Comparison of ENCODE assay signal across 10 cellular contexts in genomic region chr17:44910231-44911106, GRCh38. TPM values are rescaled to one million over a fixed set of nuclear protein-coding genes. Genes with fewer than 3 reads are reported as not detected.
DNase-seq lines count a peak whose midpoint lies in the region; ATAC-seq, FAIRE-seq and TF ChIP-seq lines count a peak whose summit lies in the region.
"Had no signal": no experiment of that assay in that cellular context is flagged by ENCODE, and none has a peak within 500 bp of the region (broad histone marks: within the 10 kb centered on the region; RNA-seq: fewer than 3 reads in every experiment).

No MANE protein-coding gene starts in this region.

- FAIRE-seq in GM12892 (lab: Jason Lieb, UNC) = no peak
- FAIRE-seq: colon had no signal

- H3K18ac ChIP-seq in IMR-90 (ENCODE audit: low read depth, low read length) (no peak overlapping the region), neuronal stem cell (ENCODE audit: low read length) (no peak overlapping the region)

- H3K4me3 Mint-ChIP-seq in endodermal cell = peak overlapping the region; percentile 49

- peak overlapping the region; percentile 57; the same call in 2 of the 3 replicates for H2BK15ac ChIP-seq in IMR-90 (ENCODE audit: low read depth, low read length)
- peak overlapping the region; percentile 12 for H2BK15ac ChIP-seq in neuronal stem cell (ENCODE audit: low read length)

- TF ChIP-seq CTCF in IMR-90 (conservative IDR thresholded peaks at IDR 0.05; ENCODE audit: low read depth, low read length) = no peak
- no peak for TF ChIP-seq CTCF in endodermal cell (conservative IDR thresholded peaks at IDR 0.05)

- H2AK9ac ChIP-seq in IMR-90 (replicated peaks; ENCODE audit: low read depth, low read length, poor library complexity) = peak overlapping the region; percentile 93

- H3K9me3 ChIP-seq in IMR-90 (ENCODE audit: control insufficient read depth, insufficient read depth, low read length) (no peaks in the 10 kb centered on the region), endodermal cell (ENCODE audit: control insufficient read depth, low read length) (no peaks in the 10 kb centered on the region), neuronal stem cell (replicated peaks in 1 of 2; ENCODE audit: control insufficient read depth in 2 of 2, insufficient read depth in 1 of 2, low read depth in 1 of 2, low read length in 2 of 2) (no peaks in the 10 kb centered on the region)

- peaks cover 0 to 12% of the 10 kb centered on the region in 2 experiments; a peak in 2 of 4 replicates for H3K79me1 ChIP-seq in IMR-90 (ENCODE audit: low read depth in 1 of 2, low read length in 2 of 2)
- H3K79me1 ChIP-seq in neuronal stem cell (ENCODE audit: low read depth, low read length) = no peaks in the 10 kb centered on the region

- ATAC-seq in IMR-90 (ENCODE audit: low read depth) (no peak), HG02884 (IDR thresholded peaks at IDR 0.05; ENCODE audit: unreplicated experiment) (no peak)

- peak overlapping the region; percentile 6 to 82; a peak in 1 of 4 replicates for H4K8ac ChIP-seq in IMR-90 (ENCODE audit: low read depth in 2 of 2, low read length in 2 of 2)
- H4K8ac ChIP-seq in neuronal stem cell (ENCODE audit: low read depth, low read length) = no peak overlapping the region

- H3K4me3 ChIP-seq in IMR-90 (ENCODE audit: insufficient read depth, low read depth, low read length) = no peak overlapping the region
- H3K4me3 ChIP-seq in endodermal cell (ENCODE audit: low read length) = peak overlapping the region; percentile 67
- H3K4me3 ChIP-seq in neuronal stem cell (ENCODE audit: low read length in 2 of 2) = no peak overlapping the region

- H2BK120ac ChIP-seq in IMR-90 (ENCODE audit: low read depth, low read length) = peak overlapping the region; percentile 78
- no peak overlapping the region for H2BK120ac ChIP-seq in neuronal stem cell (ENCODE audit: low read depth, low read length)

- in situ Hi-C loops in IMR-90 (cut with MboI; ENCODE audit: low sequenced_read_pairs) = loop anchor here (5.0 kb wide), 1 partner anchor 102 kb away; no protein-coding TSS in a partner anchor

- peak overlapping the region; percentile 82 for H3K4ac ChIP-seq in IMR-90 (ENCODE audit: low read depth, low read length)
- H3K4ac ChIP-seq in neuronal stem cell (ENCODE audit: low read length) = no peak overlapping the region

- POLR2A ChIA-PET in IMR-90 (lab: Charles Lee; ENCODE audit: unreplicated experiment) = interaction anchor here (0.6 kb wide), 1 partner anchor 39 kb away, joined by 3 read pairs; no protein-coding TSS in a partner anchor

- no peak overlapping the region for H3K56ac ChIP-seq in IMR-90 (ENCODE audit: extremely low read depth, insufficient read depth, low read length)

- H3K27ac ChIP-seq in IMR-90 (ENCODE audit: insufficient read depth, low read length) (no peak overlapping the region), endodermal cell (ENCODE audit: low read depth, low read length) (no peak overlapping the region), neuronal stem cell (replicated peaks; ENCODE audit: low read length) (no peak overlapping the region)

- no peak overlapping the region for H2BK12ac ChIP-seq in neuronal stem cell (ENCODE audit: low read length)

- WGBS in IMR-90 (ENCODE audit: extremely low coverage in 2 of 2, insufficient read length in 1 of 2), 2 experiments = 100% methylated on average over 1 of the region's 13 CpGs; no CpG with 5 or more reads in 1 of the 2 experiments
- 89 to 98% methylated on average over 6 to 13 of the region's 13 CpGs for WGBS in endodermal cell (ENCODE audit: insufficient coverage in 1 of 2, insufficient read length in 1 of 2), 2 experiments
- no CpG with 5 or more reads among the region's 13 CpGs for WGBS in neuronal stem cell (ENCODE audit: extremely low coverage in 2 of 2, insufficient read length in 2 of 2, insufficient replicate concordance in 1 of 2), 2 donors

- H3K27ac Mint-ChIP-seq in endodermal cell = no peak overlapping the region
- H3K27ac Mint-ChIP-seq: CD14-positive monocyte had no signal

- no peak overlapping the region for H4K5ac ChIP-seq in IMR-90 (ENCODE audit: low read depth, low read length)

- peak; percentile 44 for DNase-seq in D341Med (ENCODE audit: low spot score)
- no peak for DNase-seq in IMR-90
- no peak for DNase-seq in endodermal cell
- no peak for DNase-seq in neuronal stem cell (ENCODE audit: low spot score)
- DNase-seq in stimulated activated CD4-positive, alpha-beta T cell treated with anti-CD3 and anti-CD28 coated beads, Interleukin-12 subunit alpha, Interleukin-12 subunit beta, amount 100 ng/mL, for 4 hours = no peak
- no peak for DNase-seq in GM12892 (ENCODE audit: insufficient read length)
- no peak for DNase-seq in DMS 273 (lab: John Stamatoyannopoulos, UW; ENCODE audit: unreplicated experiment)

- no peaks in the 10 kb centered on the region; the same call in 1 of the 2 replicates for H4K20me1 ChIP-seq in IMR-90 (ENCODE audit: insufficient read depth, low read length)

- TF ChIP-seq RAD21 in IMR-90 (IDR thresholded peaks at IDR 0.05; ENCODE audit: low read length) = no peak

- no peak for TF ChIP-seq POLR2A in IMR-90 (IDR thresholded peaks at IDR 0.05; ENCODE audit: low read depth, low read length)
- TF ChIP-seq POLR2A in GM12892 (IDR thresholded peaks at IDR 0.05; ENCODE audit: low read depth, low read length) = no peak

- H3K4me1 ChIP-seq in IMR-90 (ENCODE audit: control insufficient read depth, insufficient read depth, low read length) (peaks cover 15% of the 10 kb centered on the region), endodermal cell (ENCODE audit: control insufficient read depth, insufficient read depth, low read length) (no peaks in the 10 kb centered on the region), neuronal stem cell (ENCODE audit: control insufficient read depth in 2 of 2, insufficient read depth in 1 of 2, low read depth in 1 of 2, low read length in 2 of 2) (peaks cover 5 to 24% of the 10 kb centered on the region in 2 donors)

- H4K91ac ChIP-seq in IMR-90 (ENCODE audit: insufficient read depth, low read depth, low read length) (peak overlapping the region; percentile 62; the same call in 1 of the 2 replicates), neuronal stem cell (ENCODE audit: low read depth, low read length, poor library complexity) (no peak overlapping the region)

- H3K14ac ChIP-seq in IMR-90 (replicated peaks; ENCODE audit: low read depth, low read length) (0 out of 2 replicates have a peak overlapping the region, but pooled peaks have one; percentile 3), neuronal stem cell (ENCODE audit: low read length) (no peak overlapping the region)

- H3K23ac ChIP-seq in IMR-90 (ENCODE audit: low read depth, low read length) (no peak overlapping the region), neuronal stem cell (ENCODE audit: low read depth, low read length, poor library complexity) (no peak overlapping the region)

- H3K9me3 Mint-ChIP-seq in endodermal cell = no peaks in the 10 kb centered on the region

- no TSS peak for BruUV-seq in IMR-90 (replicated peaks; lab: Mats Ljungman, UMichigan)

- H3K27me3 Mint-ChIP-seq in endodermal cell (ENCODE audit: insufficient read depth) = peaks cover 56% of the 10 kb centered on the region

- H3K36me3 ChIP-seq in IMR-90 (ENCODE audit: control insufficient read depth, insufficient read depth, low read length) = no peaks in the 10 kb centered on the region
- no peaks in the 10 kb centered on the region for H3K36me3 ChIP-seq in endodermal cell (ENCODE audit: control insufficient read depth, insufficient read depth, low read length)
- no peaks in the 10 kb centered on the region for H3K36me3 ChIP-seq in neuronal stem cell (replicated peaks in 1 of 2; ENCODE audit: control insufficient read depth in 2 of 2, insufficient read depth in 2 of 2, low read length in 2 of 2)

- H2BK5ac ChIP-seq in IMR-90 (ENCODE audit: low read depth, low read length, poor library complexity, severe bottlenecking) (no peak overlapping the region), neuronal stem cell (ENCODE audit: low read length) (no peak overlapping the region)

- H3K27me3 ChIP-seq in IMR-90 (ENCODE audit: control insufficient read depth, insufficient read depth, low read length) (peaks cover 9% of the 10 kb centered on the region; the same call in 1 of the 2 replicates), endodermal cell (ENCODE audit: control insufficient read depth, insufficient read depth, low read length, poor library complexity, severe bottlenecking) (peaks cover 31% of the 10 kb centered on the region), neuronal stem cell (ENCODE audit: control insufficient read depth in 3 of 3, insufficient read depth in 3 of 3, low read depth in 1 of 3, low read length in 3 of 3) (peaks cover 0 to 32% (median 24%) of the 10 kb centered on the region in 3 experiments)

- H3K4me2 ChIP-seq in IMR-90 (ENCODE audit: low read depth, low read length) (no peak overlapping the region), neuronal stem cell (ENCODE audit: insufficient read depth, low read length, poor library complexity, severe bottlenecking) (no peak overlapping the region)

- H2BK20ac ChIP-seq in IMR-90 (ENCODE audit: low read depth, low read length) = 0 out of 2 replicates have a peak overlapping the region, but pooled peaks have one; percentile 60

- no peaks in the 10 kb centered on the region for H3K4me1 Mint-ChIP-seq in endodermal cell

- peaks cover 27% of the 10 kb centered on the region for H3K9me1 ChIP-seq in IMR-90 (ENCODE audit: insufficient read depth, low read length)

- dilution Hi-C loops in IMR-90 (cut with HindIII; ENCODE audit: low sequenced_read_pairs, unreplicated experiment) = no loop called here

- H2AFZ ChIP-seq in IMR-90 (replicated peaks; ENCODE audit: low read length, poor library complexity) (peak overlapping the region; percentile 83), neuronal stem cell (ENCODE audit: low read length) (peak overlapping the region; percentile 82)

- H3K9ac ChIP-seq in IMR-90 (ENCODE audit: low read depth, low read length) = no peak overlapping the region
- H3K9ac ChIP-seq in endodermal cell (ENCODE audit: extremely low read depth, low read length, poor library complexity, severe bottlenecking) = no peak overlapping the region
- no peak overlapping the region for H3K9ac ChIP-seq in neuronal stem cell (ENCODE audit: low read depth, low read length, poor library complexity)

- intact Hi-C loops in IMR-90 (cut with micrococcal nuclease) = no loop called here

- CTCF ChIA-PET in IMR-90 (lab: Yijun Ruan, JAX) = interaction anchor here (0.9 to 1.0 kb wide), 2 partner anchors 112 to 189 kb away, joined by 3 read pairs; no protein-coding TSS in a partner anchor

- H2AK5ac ChIP-seq in IMR-90 (ENCODE audit: low read depth, low read length) (peak overlapping the region; percentile 89), neuronal stem cell (ENCODE audit: low read depth, low read length) (peak overlapping the region; percentile 89)

- no peaks in the 10 kb centered on the region for H3K36me3 Mint-ChIP-seq in endodermal cell (ENCODE audit: low read depth)

RNA-seq across cellular contexts. Expression of gene GFAP, which starts 4.8 kb away (rescaled TPM):
- total RNA-seq in IMR-90 (2012; rRNA removed) (0.18 TPM in 1 of 2 replicates, not detected in the other), endodermal cell (under 1 TPM in 1 of 2 donors, not detected in 1; 0.35 TPM)
- polyA plus RNA-seq in IMR-90 (2012; rRNA removed) = 0.19 and 0.40 TPM in 2 replicates
- 0.02 and 0.13 TPM in 2 replicates for polyA plus RNA-seq in IMR-90 (2012; cell fraction: cytosol; rRNA removed)
- polyA plus RNA-seq in IMR-90 (2012; cell fraction: nucleus; rRNA removed; ENCODE audit: low replicate concordance) = 0.05 and 0.18 TPM in 2 replicates
- polyA plus RNA-seq in endodermal cell (2013, experiment 1 of 2) = 0.11 TPM
- polyA plus RNA-seq in endodermal cell (2013, experiment 2 of 2) = 0.83 TPM
- polyA plus RNA-seq in neuronal stem cell (2013, experiment 1 of 2) = 0.20 TPM
- 0.17 TPM for polyA plus RNA-seq in neuronal stem cell (2013, experiment 2 of 2)
- polyA plus RNA-seq in GM12892 (2012; ENCODE audit: missing spikeins) = 0.19 TPM

RNA-seq across cellular contexts. Expression of gene EFTUD2, which starts 11.2 kb away (rescaled TPM):
- total RNA-seq in IMR-90 (2012; rRNA removed) (126 and 178 TPM in 2 replicates), endodermal cell (100 to 1,000 TPM; 145 to 171 TPM)
- 72.5 and 74.8 TPM in 2 replicates for polyA plus RNA-seq in IMR-90 (2012; rRNA removed)
- 44.7 and 106 TPM in 2 replicates for polyA plus RNA-seq in IMR-90 (2012; cell fraction: cytosol; rRNA removed)
- 70.1 and 74.1 TPM in 2 replicates for polyA plus RNA-seq in IMR-90 (2012; cell fraction: nucleus; rRNA removed; ENCODE audit: low replicate concordance)
- 114 TPM for polyA plus RNA-seq in endodermal cell (2013, experiment 1 of 2)
- 101 TPM for polyA plus RNA-seq in endodermal cell (2013, experiment 2 of 2)
- 49.4 TPM for polyA plus RNA-seq in neuronal stem cell (2013, experiment 1 of 2)
- polyA plus RNA-seq in neuronal stem cell (2013, experiment 2 of 2) = 48.1 TPM
- polyA plus RNA-seq in GM12892 (2012; ENCODE audit: missing spikeins) = 76.9 TPM

RNA-seq across cellular contexts. Expression of gene KIF18B, which starts 37.1 kb away (rescaled TPM):
- total RNA-seq in IMR-90 (2012; rRNA removed) (1.3 and 2.5 TPM in 2 replicates), endodermal cell (10 to 100 TPM; 43.5 to 64.7 TPM)
- polyA plus RNA-seq in IMR-90 (2012; rRNA removed) = 16.0 and 17.4 TPM in 2 replicates
- 7.6 and 7.8 TPM in 2 replicates for polyA plus RNA-seq in IMR-90 (2012; cell fraction: cytosol; rRNA removed)
- polyA plus RNA-seq in IMR-90 (2012; cell fraction: nucleus; rRNA removed; ENCODE audit: low replicate concordance) = 23.3 and 68.0 TPM in 2 replicates
- 45.3 TPM for polyA plus RNA-seq in endodermal cell (2013, experiment 1 of 2)
- polyA plus RNA-seq in endodermal cell (2013, experiment 2 of 2) = 46.4 TPM
- polyA plus RNA-seq in neuronal stem cell (2013, experiment 1 of 2) = 32.8 TPM
- polyA plus RNA-seq in neuronal stem cell (2013, experiment 2 of 2) = 32.5 TPM
- 9.7 TPM for polyA plus RNA-seq in GM12892 (2012; ENCODE audit: missing spikeins)
- polyA plus RNA-seq: CD14-positive monocyte had no signal

RNA-seq across cellular contexts. Expression of gene C1QL1, which starts 57.6 kb away (rescaled TPM):
- 0.18 and 0.28 TPM in 2 replicates for total RNA-seq in IMR-90 (2012; rRNA removed)
- polyA plus RNA-seq in IMR-90 (2012; rRNA removed) = 0.84 and 1.5 TPM in 2 replicates
- polyA plus RNA-seq in IMR-90 (2012; cell fraction: cytosol; rRNA removed) = 1.6 and 4.1 TPM in 2 replicates
- polyA plus RNA-seq in IMR-90 (2012; cell fraction: nucleus; rRNA removed; ENCODE audit: low replicate concordance) = 0.71 and 1.2 TPM in 2 replicates
- 1 to 10 TPM; 1.4 to 2.7 TPM for total RNA-seq in endodermal cell
- polyA plus RNA-seq in endodermal cell (2013, experiment 1 of 2) = 13.9 TPM
- polyA plus RNA-seq in endodermal cell (2013, experiment 2 of 2) = 12.4 TPM
- 8.7 TPM for polyA plus RNA-seq in neuronal stem cell (2013, experiment 1 of 2)
- polyA plus RNA-seq in neuronal stem cell (2013, experiment 2 of 2) = 8.7 TPM
- polyA plus RNA-seq in GM12892 (2012; ENCODE audit: missing spikeins) = not detected
- polyA plus RNA-seq: CD14-positive monocyte had no signal

Comparison
In these comparisons a context has a peak if more than half of its experiments do, and no peak if none do; other contexts are left out.
1. RNA of gene KIF18B, which starts 37.1 kb away (total RNA-seq): 43.5 to 64.7 TPM in endodermal cell; 1.3 to 2.5 TPM in IMR-90; every median in the first group is over 10 times any median in the second.